ENCODE assay signal across 11 cellular contexts in the genomic region with DNA sequence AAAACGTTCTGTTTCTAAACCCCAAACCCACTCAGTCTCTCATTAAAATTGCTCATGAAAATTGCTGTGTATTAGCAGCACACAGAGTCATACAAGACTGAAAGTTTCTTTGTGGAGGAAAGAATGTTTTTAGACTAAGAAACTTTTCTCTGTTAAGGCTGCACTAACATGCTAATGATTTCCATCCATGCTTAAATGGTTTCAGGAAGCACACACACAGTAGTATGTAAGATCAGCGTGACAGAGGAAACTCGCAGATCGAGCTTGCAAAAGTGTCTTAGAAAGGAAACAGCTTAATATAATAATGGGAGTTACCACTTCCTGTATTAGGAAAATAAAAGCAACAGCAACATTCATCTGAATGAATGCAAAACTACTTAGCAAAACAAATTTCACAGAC.
DNase-seq lines count a peak whose midpoint lies in the region; ATAC-seq, FAIRE-seq and TF ChIP-seq lines count a peak whose summit lies in the region.
"Had no signal": no experiment of that assay in that cellular context is flagged by ENCODE, and none has a peak within 500 bp of the region (broad histone marks: within the 10 kb centered on the region; RNA-seq: fewer than 3 reads in every experiment).

No MANE protein-coding gene starts in this region.

- TF ChIP-seq CTCF in NB4 (IDR thresholded peaks at IDR 0.05; ENCODE audit: low read depth, low read length) (no peak), PC-9 (conservative IDR thresholded peaks at IDR 0.05) (no peak), gastroesophageal sphincter (IDR thresholded peaks at IDR 0.05) (no peak)

- no peaks in the 10 kb centered on the region for H3K36me3 ChIP-seq in PC-9 (ENCODE audit: low read depth)
- H3K36me3 ChIP-seq in gastroesophageal sphincter: no peaks in the 10 kb centered on the region
- H3K36me3 ChIP-seq: thoracic aorta had no signal

- no peaks in the 10 kb centered on the region for H3K79me2 ChIP-seq in PC-9 (ENCODE audit: low read depth)

- 56 to 82% methylated on average over 3 to 4 of the region's 4 CpGs for WGBS in gastroesophageal sphincter (ENCODE audit: low coverage in 1 of 2), 2 donors

- TF ChIP-seq POLR2A in NB4 (IDR thresholded peaks at IDR 0.05; ENCODE audit: extremely low read depth, insufficient read length): no peak
- no peak for TF ChIP-seq POLR2A in gastroesophageal sphincter (IDR thresholded peaks at IDR 0.05)

- H3F3A ChIP-seq in PC-9 (ENCODE audit: insufficient read depth, low read depth): no peaks in the 10 kb centered on the region

- FAIRE-seq in GM18507 (lab: Jason Lieb, UNC): peak; percentile 71
- FAIRE-seq: islet of Langerhans had no signal

- H3K4me2 ChIP-seq in PC-9: no peak overlapping the region

- CTCF ChIA-PET in PC-9 (lab: Charles Lee): interaction anchor here (0.6 kb wide), 1 partner anchor 1052 kb away, joined by 3 read pairs; no protein-coding TSS in a partner anchor

- H3K27me3 ChIP-seq in PC-9 (ENCODE audit: insufficient read depth, low read depth) (no peaks in the 10 kb centered on the region), gastroesophageal sphincter (no peaks in the 10 kb centered on the region)

- no peaks in the 10 kb centered on the region for H4K20me1 ChIP-seq in PC-9 (ENCODE audit: insufficient read depth)

- intact Hi-C loops in PC-9 (cut with micrococcal nuclease; ENCODE audit: unreplicated experiment): no loop called here

- no peak overlapping the region for H2AFZ ChIP-seq in PC-9

- DNase-seq in GM18507 (ENCODE audit: extremely low spot score, insufficient read length, low read depth) (no peak), NB4 (ENCODE audit: low read depth) (peak; percentile 48), lung microvascular endothelial cell (ENCODE audit: low read depth in 2 of 2) (peak; percentile 34 to 75), NCI-H345 (lab: John Stamatoyannopoulos, UW) (no peak), PC-9 (no peak)
- DNase-seq: activated CD4-positive, CD25-positive, alpha-beta regulatory T cell; NCI-H82 had no signal

- no TSS peak for BruUV-seq in PC-9 (replicated peaks; lab: Mats Ljungman, UMichigan)

- ATAC-seq in GM21576 (IDR thresholded peaks at IDR 0.05; ENCODE audit: unreplicated experiment): peak; percentile 76
- no peak for ATAC-seq in gastroesophageal sphincter

- H3K4me3 ChIP-seq in NB4 (ENCODE audit: low read depth, low read length) (no peak overlapping the region), PC-9 (no peak overlapping the region), gastroesophageal sphincter (no peak overlapping the region)
- H3K4me3 ChIP-seq: thoracic aorta had no signal

- no peak for TF ChIP-seq EP300 in gastroesophageal sphincter (IDR thresholded peaks at IDR 0.05)

- POLR2A ChIA-PET in PC-9 (lab: Charles Lee; ENCODE audit: unreplicated experiment): no interaction called here

- H3K4me1 ChIP-seq in PC-9 (replicated peaks; ENCODE audit: insufficient read depth): no peaks in the 10 kb centered on the region
- peaks cover 0 to 6% (median 0%) of the 10 kb centered on the region in 3 donors for H3K4me1 ChIP-seq in gastroesophageal sphincter

- H3K27ac ChIP-seq in PC-9 (no peak overlapping the region), gastroesophageal sphincter (no peak overlapping the region)
- H3K27ac ChIP-seq: thoracic aorta had no signal

- H3K9me2 ChIP-seq in PC-9 (ENCODE audit: insufficient read depth): no peaks in the 10 kb centered on the region

- no peaks in the 10 kb centered on the region for H3K9me3 ChIP-seq in PC-9 (ENCODE audit: insufficient read depth, low read depth)
- H3K9me3 ChIP-seq in gastroesophageal sphincter: no peaks in the 10 kb centered on the region
- H3K9me3 ChIP-seq: thoracic aorta had no signal

Comparison
In these comparisons a context has a peak if more than half of its experiments do, and no peak if none do; other contexts are left out.
1. DNase-seq: peak in NB4 (single experiment) and lung microvascular endothelial cell (2 of 2); none in GM18507 (single experiment), NCI-H345 (single experiment) and PC-9 (0 of 2).